ENCODE assay signal across 19 cellular contexts in genomic region chr4:52126946-52127345, GRCh38.
DNase-seq lines count a peak whose midpoint lies in the region; ATAC-seq lines count a peak whose summit lies in the region.
"Had no signal": no experiment of that assay in that cellular context is flagged by ENCODE, and none has a peak within 500 bp of the region (broad histone marks: within the 10 kb centered on the region; RNA-seq: fewer than 3 reads in every experiment).

No MANE protein-coding gene starts in this region.

- H3K27ac ChIP-seq in mesenchymal stem cell (ENCODE audit: low read length, poor library complexity, severe bottlenecking), result no peak overlapping the region
- H3K27ac ChIP-seq: colonic mucosa, parathyroid adenoma, testis had no signal

- H2BK15ac ChIP-seq in mesenchymal stem cell (ENCODE audit: low read depth, poor library complexity, severe bottlenecking), result no peak overlapping the region

- no peaks in the 10 kb centered on the region for H3K4me1 ChIP-seq in mesenchymal stem cell (ENCODE audit: control insufficient read depth, insufficient read depth, low read depth, low read length)
- H3K4me1 ChIP-seq: colonic mucosa, parathyroid adenoma, testis had no signal

- no peaks in the 10 kb centered on the region for H3K79me1 ChIP-seq in mesenchymal stem cell (replicated peaks; ENCODE audit: low read length, poor library complexity, severe bottlenecking)

- peak; percentile 26 for DNase-seq in AG20443 (ENCODE audit: low spot score)
- DNase-seq in MG63, result peak; percentile 50
- DNase-seq in brain pericyte (ENCODE audit: low read depth, low spot score), result peak; percentile 10
- peak; percentile 35 for DNase-seq in mesenchymal stem cell
- DNase-seq in Kasumi-1 (lab: John Stamatoyannopoulos, UW), result no peak
- no peak for DNase-seq in GF-D8 (lab: John Stamatoyannopoulos, UW)
- DNase-seq: activated CD4-positive, alpha-beta T cell treated with anti-CD3 and anti-CD28 coated beads for 36 hours; activated T-cell treated with anti-CD3 and anti-CD28 coated beads for 4 hours; AML-193; colonic mucosa; DMS53; NCI-H1048; NCI-H526; RPMI8226; T-helper 17 cell; testis had no signal

- no peak overlapping the region for H2BK120ac ChIP-seq in mesenchymal stem cell (ENCODE audit: low read depth, low read length)

- H2AK5ac ChIP-seq in mesenchymal stem cell (ENCODE audit: low read length, severe bottlenecking), result no peak overlapping the region

- H3K4ac ChIP-seq in mesenchymal stem cell (ENCODE audit: low read depth in 1 of 2, low read length in 2 of 2), result no peak overlapping the region

- no peak overlapping the region for H3K9ac ChIP-seq in mesenchymal stem cell (ENCODE audit: low read length)
- H3K9ac ChIP-seq: parathyroid adenoma had no signal

- H3K18ac ChIP-seq in mesenchymal stem cell (ENCODE audit: low read depth in 1 of 2, low read length in 2 of 2), result no peak overlapping the region

- ATAC-seq in GM18498 (IDR thresholded peaks at IDR 0.05; ENCODE audit: unreplicated experiment) (no peak), HG03196 (IDR thresholded peaks at IDR 0.05; ENCODE audit: unreplicated experiment) (no peak)
- ATAC-seq: activated CD4-positive, alpha-beta T cell treated with anti-CD3 and anti-CD28 coated beads for 36 hours; T-helper 17 cell had no signal

- 19% methylated on average over 3 of the region's 5 CpGs for WGBS in mesenchymal stem cell

- no peak overlapping the region for H4K8ac ChIP-seq in mesenchymal stem cell (ENCODE audit: low read length)

- no peak overlapping the region for H2BK12ac ChIP-seq in mesenchymal stem cell (ENCODE audit: low read length in 2 of 2)

- H2BK5ac ChIP-seq in mesenchymal stem cell (ENCODE audit: low read depth, low read length, poor library complexity, severe bottlenecking), result no peak overlapping the region

- H3K27me3 ChIP-seq in MG63, result peaks cover 5% of the 10 kb centered on the region
- no peaks in the 10 kb centered on the region for H3K27me3 ChIP-seq in mesenchymal stem cell (ENCODE audit: control insufficient read depth in 1 of 2, insufficient read depth in 1 of 2, low read length in 2 of 2)
- H3K27me3 ChIP-seq: colonic mucosa, testis had no signal

- no peak overlapping the region for H3K23ac ChIP-seq in mesenchymal stem cell (ENCODE audit: low read length in 2 of 2)

- no peak overlapping the region for H2AFZ ChIP-seq in mesenchymal stem cell (ENCODE audit: low read depth, low read length)
- H2AFZ ChIP-seq: parathyroid adenoma had no signal

- no peaks in the 10 kb centered on the region for H3K36me3 ChIP-seq in MG63
- H3K36me3 ChIP-seq in mesenchymal stem cell (ENCODE audit: control insufficient read depth in 1 of 2, insufficient read depth in 2 of 2, low read depth in 1 of 2, low read length in 2 of 2), result no peaks in the 10 kb centered on the region
- H3K36me3 ChIP-seq: colonic mucosa had no signal

- no peak overlapping the region for H4K91ac ChIP-seq in mesenchymal stem cell (ENCODE audit: low read length)

- H3K9me3 ChIP-seq in MG63, result no peaks in the 10 kb centered on the region
- H3K9me3 ChIP-seq in mesenchymal stem cell (ENCODE audit: control insufficient read depth, low read length), result no peaks in the 10 kb centered on the region
- H3K9me3 ChIP-seq: colonic mucosa, testis had no signal

- no peak overlapping the region for H3K4me3 ChIP-seq in MG63
- no peak overlapping the region for H3K4me3 ChIP-seq in mesenchymal stem cell (ENCODE audit: insufficient read depth in 1 of 2, low read depth in 1 of 2, low read length in 2 of 2)
- H3K4me3 ChIP-seq: colonic mucosa, testis had no signal

- no peak overlapping the region for H3K14ac ChIP-seq in mesenchymal stem cell (ENCODE audit: low read length in 2 of 2)

- H3K4me2 ChIP-seq in mesenchymal stem cell (ENCODE audit: low read length, poor library complexity, severe bottlenecking), result no peak overlapping the region

Comparison
In these comparisons a context has a peak if more than half of its experiments do, and no peak if none do; other contexts are left out.
1. DNase-seq: peak in AG20443 (single experiment), MG63 (single experiment), brain pericyte (single experiment) and mesenchymal stem cell (single experiment); none in Kasumi-1 (0 of 2) and GF-D8 (single experiment).